ENCODE assay signal across 19 cellular contexts in genomic region chr1:112576240-112576639, GRCh38. TPM values are rescaled to one million over a fixed set of nuclear protein-coding genes. Genes with fewer than 3 reads are reported as not detected.
DNase-seq lines count a peak whose midpoint lies in the region; ATAC-seq, FAIRE-seq and TF ChIP-seq lines count a peak whose summit lies in the region.
"Had no signal": no experiment of that assay in that cellular context is flagged by ENCODE, and none has a peak within 500 bp of the region (broad histone marks: within the 10 kb centered on the region; RNA-seq: fewer than 3 reads in every experiment).

No MANE protein-coding gene starts in this region.

- H3K79me2 ChIP-seq in SK-N-SH (ENCODE audit: insufficient read depth), result no peaks in the 10 kb centered on the region; the same call in 1 of the 2 replicates
- H3K79me2 ChIP-seq in astrocyte (ENCODE audit: insufficient read depth, low read length), result no peaks in the 10 kb centered on the region
- no peaks in the 10 kb centered on the region for H3K79me2 ChIP-seq in osteoblast (ENCODE audit: insufficient read depth, low read length)

- WGBS in SK-N-SH (ENCODE audit: low lambda C conversion rate), result 71% methylated on average over 2 of the region's 3 CpGs

- CTCF ChIA-PET in SK-N-SH (lab: Yijun Ruan, JAX), result interaction anchor here (0.8 kb wide), 1 partner anchor 14 kb away, joined by 3 read pairs; no protein-coding TSS in a partner anchor

- H3K4me3 Mint-ChIP-seq in astrocyte (ENCODE audit: unreplicated experiment) (no peak overlapping the region), glutamatergic neuron (ENCODE audit: unreplicated experiment) (no peak overlapping the region)
- H3K4me3 Mint-ChIP-seq: CD4-positive, CD25-positive, alpha-beta regulatory T cell had no signal

- H3K9me2 ChIP-seq in SK-N-SH, result no peaks in the 10 kb centered on the region

- H3K4me1 Mint-ChIP-seq in astrocyte (ENCODE audit: low read depth, unreplicated experiment), result peaks cover 10% of the 10 kb centered on the region
- no peaks in the 10 kb centered on the region for H3K4me1 Mint-ChIP-seq in glutamatergic neuron (ENCODE audit: low read depth, unreplicated experiment)

- H3K4me2 ChIP-seq in SK-N-SH (peak overlapping the region; percentile 2; the same call in 1 of the 2 replicates), astrocyte (ENCODE audit: low read length) (no peak overlapping the region), osteoblast (ENCODE audit: insufficient read depth, low read length) (no peak overlapping the region)
- H3K4me2 ChIP-seq: BLaER1 treated with 17β-estradiol and CSF1 and Interleukin-3, amounts not matched to agents 10 nM and 100 nM had no signal

- TF ChIP-seq RAD21 in SK-N-SH (IDR thresholded peaks at IDR 0.05; ENCODE audit: low read length), result no peak

- no peak overlapping the region for H2AFZ ChIP-seq in SK-N-SH (ENCODE audit: low read depth)
- no peak overlapping the region for H2AFZ ChIP-seq in astrocyte (ENCODE audit: low read depth, low read length)
- H2AFZ ChIP-seq in osteoblast (ENCODE audit: low read length), result no peak overlapping the region

- TF ChIP-seq CTCF in SK-N-SH (IDR thresholded peaks at IDR 0.05), result no peak
- no peak for TF ChIP-seq CTCF in astrocyte (IDR thresholded peaks at IDR 0.05; ENCODE audit: insufficient read depth, low read depth, low read length)
- no peak for TF ChIP-seq CTCF in osteoblast (IDR thresholded peaks at IDR 0.05; ENCODE audit: extremely low read depth, low read depth, low read length)
- TF ChIP-seq CTCF in glutamatergic neuron (IDR thresholded peaks at IDR 0.05; ENCODE audit: partially characterized antibody, unreplicated experiment), result no peak

- no peaks in the 10 kb centered on the region for H4K20me1 ChIP-seq in SK-N-SH (ENCODE audit: insufficient read depth)
- no peaks in the 10 kb centered on the region for H4K20me1 ChIP-seq in astrocyte (ENCODE audit: insufficient read depth, low read length)
- no peaks in the 10 kb centered on the region for H4K20me1 ChIP-seq in osteoblast (ENCODE audit: insufficient read depth, low read length)
- H4K20me1 ChIP-seq: BLaER1 treated with 17β-estradiol and CSF1 and Interleukin-3, amounts not matched to agents 10 nM and 100 nM had no signal

- H3K27ac Mint-ChIP-seq in astrocyte (ENCODE audit: unreplicated experiment) (peak overlapping the region; percentile 86), glutamatergic neuron (ENCODE audit: unreplicated experiment) (no peak overlapping the region)

- H3K9ac ChIP-seq in SK-N-SH, result no peak overlapping the region
- H3K9ac ChIP-seq in astrocyte (ENCODE audit: low read length), result no peak overlapping the region
- H3K9ac ChIP-seq: BLaER1 treated with 17β-estradiol and CSF1 and Interleukin-3, amounts not matched to agents 10 nM and 100 nM had no signal

- POLR2A ChIA-PET in SK-N-SH (lab: Yijun Ruan, JAX), result no interaction called here

- H3K9me3 ChIP-seq in SK-N-SH (no peaks in the 10 kb centered on the region), astrocyte (ENCODE audit: insufficient read depth, low read depth, low read length) (no peaks in the 10 kb centered on the region), osteoblast (ENCODE audit: low read depth, low read length) (no peaks in the 10 kb centered on the region)
- H3K9me3 ChIP-seq: HAP-1 had no signal

- DNase-seq in SK-N-SH (no peak), astrocyte (ENCODE audit: low read depth) (no peak), osteoblast (ENCODE audit: insufficient read length, low spot score, missing footprints) (no peak), caudate nucleus (lab: John Stamatoyannopoulos, UW) (no peak), NCI-H128 (lab: John Stamatoyannopoulos, UW; ENCODE audit: unreplicated experiment) (no peak), glutamatergic neuron (no peak)
- no peak for DNase-seq in activated T-cell treated with anti-CD3 and anti-CD28 coated beads, Interleukin-2, amount 50 U/mL, for 48 hours
- DNase-seq: CD4-positive, CD25-positive, alpha-beta regulatory T cell; DMS79; EL; KBM-7 had no signal

- H3K27me3 Mint-ChIP-seq in astrocyte (ENCODE audit: low read depth, unreplicated experiment) (no peaks in the 10 kb centered on the region), glutamatergic neuron (ENCODE audit: unreplicated experiment) (no peaks in the 10 kb centered on the region)
- H3K27me3 Mint-ChIP-seq: CD4-positive, CD25-positive, alpha-beta regulatory T cell had no signal

- no peak for TF ChIP-seq EP300 in SK-N-SH (IDR thresholded peaks at IDR 0.05; ENCODE audit: borderline replicate concordance in 1 of 2, low read depth in 1 of 2, low read length in 1 of 2)

- H3K4me1 ChIP-seq in SK-N-SH (ENCODE audit: control insufficient read depth in 1 of 2, insufficient read depth in 2 of 2, low read depth in 1 of 2, low read length in 1 of 2) (peaks cover 0 to 12% of the 10 kb centered on the region in 2 experiments; a peak in 1 of 4 replicates), astrocyte (ENCODE audit: insufficient read depth, low read length) (peaks cover 7% of the 10 kb centered on the region), osteoblast (ENCODE audit: insufficient read depth, low read length) (peaks cover 14% of the 10 kb centered on the region)
- H3K4me1 ChIP-seq: BLaER1 treated with 17β-estradiol and CSF1 and Interleukin-3, amounts not matched to agents 10 nM and 100 nM; HAP-1 had no signal

- no peak for ATAC-seq in SK-N-SH treated with all-trans-retinoic acid at 6 μM for 48 hours

- FAIRE-seq in astrocyte (lab: Jason Lieb, UNC), result no peak
- FAIRE-seq: G401.6, GM12891, H1 had no signal

- H3K9me3 Mint-ChIP-seq in astrocyte (ENCODE audit: unreplicated experiment) (peaks cover 5% of the 10 kb centered on the region), glutamatergic neuron (ENCODE audit: unreplicated experiment) (no peaks in the 10 kb centered on the region)

- H3K36me3 Mint-ChIP-seq in astrocyte (ENCODE audit: low read depth, unreplicated experiment) (peaks cover 24% of the 10 kb centered on the region), glutamatergic neuron (ENCODE audit: unreplicated experiment) (peaks cover 5% of the 10 kb centered on the region)

- peak overlapping the region in 1 of 2 experiments; percentile 57; a peak in 3 of 4 replicates for H3K27ac ChIP-seq in SK-N-SH (ENCODE audit: low read depth in 2 of 2, low read length in 1 of 2)
- no peak overlapping the region for H3K27ac ChIP-seq in astrocyte (ENCODE audit: low read depth, low read length)
- peak overlapping the region; percentile 56 for H3K27ac ChIP-seq in osteoblast (ENCODE audit: low read depth, low read length)
- no peak overlapping the region for H3K27ac ChIP-seq in caudate nucleus (ENCODE audit: low read depth, low read length)
- H3K27ac ChIP-seq: 22Rv1; BLaER1 treated with 17β-estradiol and CSF1 and Interleukin-3, amounts not matched to agents 10 nM and 100 nM; HL-60 had no signal

- H3K4me3 ChIP-seq in SK-N-SH (ENCODE audit: low read depth in 2 of 2, low read length in 1 of 2) (no peak overlapping the region), astrocyte (ENCODE audit: insufficient read depth, low read depth, low read length) (no peak overlapping the region), osteoblast (ENCODE audit: insufficient read depth, low read length) (no peak overlapping the region)
- H3K4me3 ChIP-seq: BLaER1 treated with 17β-estradiol and CSF1 and Interleukin-3, amounts not matched to agents 10 nM and 100 nM; HAP-1 had no signal

- H3K36me3 ChIP-seq in SK-N-SH (replicated peaks in 1 of 2; ENCODE audit: control insufficient read depth in 1 of 2, insufficient read depth in 2 of 2, low read length in 1 of 2), result peaks cover 15 to 53% of the 10 kb centered on the region in 2 experiments
- peaks cover 11% of the 10 kb centered on the region for H3K36me3 ChIP-seq in astrocyte (ENCODE audit: insufficient read depth, low read length)
- H3K36me3 ChIP-seq in osteoblast (ENCODE audit: insufficient read depth, low read length), result peaks cover 30% of the 10 kb centered on the region

- H3K27me3 ChIP-seq in SK-N-SH (ENCODE audit: insufficient read depth) (no peaks in the 10 kb centered on the region), astrocyte (ENCODE audit: insufficient read depth, low read length) (no peaks in the 10 kb centered on the region), osteoblast (ENCODE audit: insufficient read depth, low read length) (no peaks in the 10 kb centered on the region)
- H3K27me3 ChIP-seq: BLaER1 treated with 17β-estradiol and CSF1 and Interleukin-3, amounts not matched to agents 10 nM and 100 nM had no signal

- H3F3A ChIP-seq in SK-N-SH (replicated peaks; ENCODE audit: insufficient read depth), result peaks cover 19% of the 10 kb centered on the region

TF ChIP-seq in SK-N-SH, 30 proteins besides CTCF, POLR2A, EP300 and RAD21 (continues in another document):
- TF ChIP-seq MEF2A (IDR thresholded peaks at IDR 0.05; ENCODE audit: borderline replicate concordance, low read depth) (no peak), SIN3A (IDR thresholded peaks at IDR 0.05; ENCODE audit: borderline replicate concordance, low read depth, low read length) (no peak), GABPA (IDR thresholded peaks at IDR 0.05; ENCODE audit: low read depth) (no peak), FOXM1 (IDR thresholded peaks at IDR 0.05; ENCODE audit: low read depth) (no peak)

TF ChIP-seq in SK-N-SH treated with all-trans-retinoic acid at 6 μM for 48 hours, 23 proteins besides CTCF, POLR2A, EP300 and RAD21:
- TF ChIP-seq RARB (CRISPR knock-in tag; IDR thresholded peaks at IDR 0.05) (no peak), CREB5 (CRISPR knock-in tag; IDR thresholded peaks at IDR 0.05; ENCODE audit: low read depth) (no peak)

RNA-seq across cellular contexts. Expression of gene ST7L, which starts 42.7 kb away (rescaled TPM):
- polyA plus RNA-seq in SK-N-SH (2012; rRNA removed), result 16.3 and 17.9 TPM in 2 replicates
- 16.3 and 16.7 TPM in 2 replicates for polyA plus RNA-seq in SK-N-SH (2012; cell fraction: cytosol; rRNA removed)
- 17.6 and 26.1 TPM in 2 replicates for polyA plus RNA-seq in SK-N-SH (2012; cell fraction: nucleus; rRNA removed)
- total RNA-seq in astrocyte (14.8 and 14.9 TPM in 2 replicates), osteoblast (18.5 and 26.8 TPM in 2 replicates), glutamatergic neuron (ENCODE audit: unreplicated experiment) (28.3 TPM)

RNA-seq across cellular contexts. Expression of gene CAPZA1, which starts 43.4 kb away (rescaled TPM):
- 50.8 and 71.8 TPM in 2 replicates for polyA plus RNA-seq in SK-N-SH (2012; rRNA removed)
- 88.4 and 108 TPM in 2 replicates for polyA plus RNA-seq in SK-N-SH (2012; cell fraction: cytosol; rRNA removed)
- 29.4 and 68.1 TPM in 2 replicates for polyA plus RNA-seq in SK-N-SH (2012; cell fraction: nucleus; rRNA removed)
- total RNA-seq in astrocyte, result 170 and 171 TPM in 2 replicates
- 159 and 180 TPM in 2 replicates for total RNA-seq in osteoblast
- 149 TPM for total RNA-seq in glutamatergic neuron (ENCODE audit: unreplicated experiment)
